24 cellular contexts compared by ENCODE assay signal in genomic region chr13:99608345-99608744, GRCh38. TPM values are rescaled to one million over a fixed set of nuclear protein-coding genes. Genes with fewer than 3 reads are reported as not detected.
DNase-seq lines count a peak whose midpoint lies in the region; ATAC-seq and TF ChIP-seq lines count a peak whose summit lies in the region.
"Had no signal": no experiment of that assay in that cellular context is flagged by ENCODE, and none has a peak within 500 bp of the region (broad histone marks: within the 10 kb centered on the region; RNA-seq: fewer than 3 reads in every experiment).

No MANE protein-coding gene starts in this region.

- H3K27me3 ChIP-seq in H9 (ENCODE audit: insufficient read depth, low read length): no peaks in the 10 kb centered on the region
- H3K27me3 ChIP-seq: gastroesophageal sphincter had no signal

- no peak overlapping the region for H3K4ac ChIP-seq in H9 (ENCODE audit: low read depth, low read length)

- no peak overlapping the region for H2BK5ac ChIP-seq in H9 (ENCODE audit: insufficient read length, low read length)

- no peaks in the 10 kb centered on the region for H3K27me3 Mint-ChIP-seq in activated T-cell treated with anti-CD3 and anti-CD28 coated beads, Interleukin-2, amount 50 U/mL, for 24 hours
- no peaks in the 10 kb centered on the region for H3K27me3 Mint-ChIP-seq in H9 (ENCODE audit: low read depth)
- no peaks in the 10 kb centered on the region for H3K27me3 Mint-ChIP-seq in central memory CD8-positive, alpha-beta T cell
- H3K27me3 Mint-ChIP-seq in neural crest cell (ENCODE audit: low read depth): no peaks in the 10 kb centered on the region
- H3K27me3 Mint-ChIP-seq: stimulated activated memory B cell treated with anti-CD40 and anti-IgM and Interleukin-4, amounts not matched to agents 10 μg/mL and 1 μg/mL and 100 μg/mL, for 72 hours had no signal

- H3K9me3 Mint-ChIP-seq in activated T-cell treated with anti-CD3 and anti-CD28 coated beads, Interleukin-2, amount 50 U/mL, for 24 hours: no peaks in the 10 kb centered on the region
- no peaks in the 10 kb centered on the region for H3K9me3 Mint-ChIP-seq in H9
- no peaks in the 10 kb centered on the region for H3K9me3 Mint-ChIP-seq in central memory CD8-positive, alpha-beta T cell
- H3K9me3 Mint-ChIP-seq in neural crest cell: no peaks in the 10 kb centered on the region
- H3K9me3 Mint-ChIP-seq: stimulated activated memory B cell treated with anti-CD40 and anti-IgM and Interleukin-4, amounts not matched to agents 10 μg/mL and 1 μg/mL and 100 μg/mL, for 72 hours had no signal

- no peak overlapping the region for H3K18ac ChIP-seq in H9 (ENCODE audit: insufficient read length, low read depth, low read length)

- peak overlapping the region; percentile 41 for H3K4me3 Mint-ChIP-seq in activated T-cell treated with anti-CD3 and anti-CD28 coated beads, Interleukin-2, amount 50 U/mL, for 24 hours
- H3K4me3 Mint-ChIP-seq in H9 (peak overlapping the region; percentile 24 to 39; a peak in 2 of 5 replicates), neural crest cell (peak overlapping the region; percentile 44)
- H3K4me3 Mint-ChIP-seq in central memory CD8-positive, alpha-beta T cell: peak overlapping the region; percentile 17
- H3K4me3 Mint-ChIP-seq: neural progenitor cell; stimulated activated memory B cell treated with anti-CD40 and anti-IgM and Interleukin-4, amounts not matched to agents 10 μg/mL and 1 μg/mL and 100 μg/mL, for 72 hours had no signal

- no peak overlapping the region for H2AFZ ChIP-seq in H9 (ENCODE audit: low read length)
- H2AFZ ChIP-seq: neural progenitor cell had no signal

- H4K20me1 ChIP-seq in H9 (ENCODE audit: control insufficient read depth, insufficient read depth, insufficient read length): no peaks in the 10 kb centered on the region

- no peaks in the 10 kb centered on the region for H3K36me3 Mint-ChIP-seq in activated T-cell treated with anti-CD3 and anti-CD28 coated beads, Interleukin-2, amount 50 U/mL, for 24 hours (ENCODE audit: low read depth)
- H3K36me3 Mint-ChIP-seq in H9 (ENCODE audit: insufficient read depth in 1 of 3, low read depth in 3 of 3) (peaks cover 2 to 8% (median 3%) of the 10 kb centered on the region in 3 experiments; a peak in 4 of 7 replicates), neural crest cell (ENCODE audit: low read depth) (no peaks in the 10 kb centered on the region)
- peaks cover 12% of the 10 kb centered on the region for H3K36me3 Mint-ChIP-seq in central memory CD8-positive, alpha-beta T cell (ENCODE audit: insufficient read depth)

- H2BK120ac ChIP-seq in H9 (ENCODE audit: low read depth, low read length, poor library complexity, severe bottlenecking): no peak overlapping the region

- H3K27ac Mint-ChIP-seq in activated T-cell treated with anti-CD3 and anti-CD28 coated beads, Interleukin-2, amount 50 U/mL, for 24 hours: no peak overlapping the region
- H3K27ac Mint-ChIP-seq in H9 (peak overlapping the region in 1 of 3 experiments; percentile 34; a peak in 1 of 7 replicates), neural crest cell (ENCODE audit: unreplicated experiment) (no peak overlapping the region)
- H3K27ac Mint-ChIP-seq in central memory CD8-positive, alpha-beta T cell (ENCODE audit: low read depth): no peak overlapping the region
- H3K27ac Mint-ChIP-seq: neural progenitor cell; stimulated activated memory B cell treated with anti-CD40 and anti-IgM and Interleukin-4, amounts not matched to agents 10 μg/mL and 1 μg/mL and 100 μg/mL, for 72 hours had no signal

- H3T11ph ChIP-seq in H9 (ENCODE audit: low read length): no peak overlapping the region

- no peak overlapping the region for H3K23ac ChIP-seq in H9 (ENCODE audit: insufficient read length, low read depth, low read length)

- H3K27ac ChIP-seq in H9 (ENCODE audit: insufficient read length, low read depth, low read length): no peak overlapping the region
- H3K27ac ChIP-seq: C4-2B, gastroesophageal sphincter, neural progenitor cell, prostate gland had no signal

- no peak overlapping the region for H4K8ac ChIP-seq in H9 (replicated peaks; ENCODE audit: insufficient read length, low read depth, low read length)

- no peak overlapping the region for H3K56ac ChIP-seq in H9 (ENCODE audit: insufficient read length, low read depth, low read length)

- H3K79me1 ChIP-seq in H9 (ENCODE audit: insufficient read depth, low read depth, low read length, poor library complexity, severe bottlenecking): no peaks in the 10 kb centered on the region

- no peak overlapping the region for H3K9ac ChIP-seq in H9 (ENCODE audit: extremely low read depth, insufficient read length, low read length)
- H3K9ac ChIP-seq: neural progenitor cell had no signal

- no peaks in the 10 kb centered on the region for H3K9me3 ChIP-seq in H9 (ENCODE audit: control insufficient read depth, low read depth, low read length)
- H3K9me3 ChIP-seq: gastroesophageal sphincter, prostate gland had no signal

- H2BK15ac ChIP-seq in H9 (ENCODE audit: low read depth, low read length): no peak overlapping the region

- H3K14ac ChIP-seq in H9 (ENCODE audit: insufficient read depth, low read length): no peak overlapping the region

- no peak for TF ChIP-seq CTCF in H9 (conservative IDR thresholded peaks at IDR 0.05)
- no peak for TF ChIP-seq CTCF in neural crest cell (conservative IDR thresholded peaks at IDR 0.05)

- H3K23me2 ChIP-seq in H9 (ENCODE audit: insufficient read length, low read depth, low read length, poor library complexity, severe bottlenecking): peaks cover 11% of the 10 kb centered on the region

- no peak overlapping the region for H4K91ac ChIP-seq in H9 (ENCODE audit: insufficient read length, low read depth, low read length)

- WGBS in H9 (ENCODE audit: extremely low coverage, insufficient read length, low lambda C conversion rate): no CpG with 5 or more reads among the region's 15 CpGs

- ATAC-seq in central memory CD8-positive, alpha-beta T cell (replicated peaks; ENCODE audit: extremely low read depth, poor library complexity, severe bottlenecking): no peak
- ATAC-seq: esophagus mucosa; gastroesophageal sphincter; stimulated activated memory B cell treated with anti-CD40 and anti-IgM and Interleukin-4, amounts not matched to agents 10 μg/mL and 1 μg/mL and 100 μg/mL, for 72 hours had no signal

- no peaks in the 10 kb centered on the region for H3K79me2 ChIP-seq in H9 (ENCODE audit: insufficient read depth, low read length)

- DNase-seq in activated T-cell treated with anti-CD3 and anti-CD28 coated beads, Interleukin-2, amount 50 U/mL, for 24 hours: no peak
- DNase-seq in activated T-cell treated with anti-CD3 and anti-CD28 coated beads, Interleukin-2, amount 50 U/mL, for 48 hours: no peak
- DNase-seq in H9: no peak
- DNase-seq in central memory CD8-positive, alpha-beta T cell (ENCODE audit: low spot score in 2 of 2): no peak
- DNase-seq in neural crest cell (ENCODE audit: low read depth, low spot score): no peak
- DNase-seq in stimulated activated CD4-positive, alpha-beta T cell treated with anti-CD3 and anti-CD28 coated beads, Interleukin-15, amount 100 ng/mL, for 24 hours: no peak
- DNase-seq in HK-2 (ENCODE audit: unreplicated experiment): no peak
- DNase-seq in middle frontal gyrus (ENCODE audit: extremely low spot score, low spot score): no peak
- DNase-seq: ACHN; activated CD4-positive, alpha-beta T cell treated with anti-CD3 and anti-CD28 coated beads, Interleukin-2, amount 50 U/mL, for 48 hours; activated effector memory CD4-positive, alpha-beta T cell treated with Interleukin-2 at 50 U/mL for 16 hours; effector CD4-positive, alpha-beta T cell; mesenchymal stem cell; NCI-H187 treated with DMSO at 0.1 percent for 48 hours; NCI-H2227 treated with DMSO at 0.1 percent for 48 hours; OCI-M1; Right ventricle myocardium superior; SW 1271 had no signal

- no peak overlapping the region for H2BK12ac ChIP-seq in H9 (ENCODE audit: insufficient read length, low read depth, low read length)

- no peak overlapping the region for H2BK20ac ChIP-seq in H9 (ENCODE audit: low read depth, low read length, poor library complexity, severe bottlenecking)

- no peaks in the 10 kb centered on the region for H3K4me1 ChIP-seq in H9 (ENCODE audit: insufficient read depth, low read length)
- H3K4me1 ChIP-seq: prostate gland had no signal

- H3K4me2 ChIP-seq in H9 (ENCODE audit: insufficient read depth, insufficient read length, low read length): no peak overlapping the region
- H3K4me2 ChIP-seq: neural progenitor cell had no signal

- H3K4me1 Mint-ChIP-seq in activated T-cell treated with anti-CD3 and anti-CD28 coated beads, Interleukin-2, amount 50 U/mL, for 24 hours (ENCODE audit: low read depth): peaks cover 40% of the 10 kb centered on the region
- H3K4me1 Mint-ChIP-seq in H9 (peaks cover 28 to 32% of the 10 kb centered on the region in 2 experiments), neural crest cell (peaks cover 38% of the 10 kb centered on the region)
- peaks cover 31% of the 10 kb centered on the region for H3K4me1 Mint-ChIP-seq in central memory CD8-positive, alpha-beta T cell

- H2AK5ac ChIP-seq in H9 (ENCODE audit: insufficient read length, low read length): no peak overlapping the region

- H4K5ac ChIP-seq in H9 (ENCODE audit: insufficient read length, low read depth, low read length): no peak overlapping the region

RNA-seq across cellular contexts. Expression of gene CLYBL, which starts 1.9 kb away (rescaled TPM):
- 16.5 and 20.7 TPM in 2 replicates for total RNA-seq in H9 (2021)
- total RNA-seq in neural crest cell: 8.3 and 9.0 TPM in 2 replicates
